Comparison of ENCODE assay signal across 27 cellular contexts in the genomic region with DNA sequence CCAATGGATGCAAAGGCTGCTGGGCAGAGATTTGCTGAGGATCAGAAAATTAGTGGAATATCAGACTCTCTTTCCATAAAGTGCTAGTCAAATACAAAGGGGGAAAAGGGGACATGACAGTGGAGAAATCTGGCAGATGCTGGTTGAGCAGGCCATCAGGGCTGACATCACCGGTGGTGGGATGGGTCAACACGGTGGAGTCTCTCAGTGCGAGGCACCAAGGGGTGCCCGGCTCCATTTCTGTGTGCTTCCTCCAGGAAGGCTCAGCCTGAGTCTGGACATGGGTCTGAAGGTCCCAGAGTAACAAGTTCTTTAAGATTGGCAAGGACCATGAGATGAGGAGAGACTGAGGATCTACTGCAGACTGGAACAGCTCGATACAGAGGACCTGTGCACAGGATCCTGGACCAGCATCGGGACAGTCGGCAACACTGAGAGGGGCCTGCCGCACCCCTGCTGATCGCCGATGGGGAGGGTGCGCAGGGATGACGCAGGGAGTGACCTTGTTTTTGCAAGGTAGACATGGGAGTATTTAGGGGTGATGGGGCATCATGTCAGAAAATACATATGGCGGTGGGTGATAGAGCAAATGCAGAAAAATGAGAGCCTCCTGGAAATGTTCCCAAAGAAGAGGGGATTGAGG.
"Had no signal": no experiment of that assay in that cellular context is flagged by ENCODE, and none has a peak within 500 bp of the region (broad histone marks: within the 10 kb centered on the region; RNA-seq: fewer than 3 reads in every experiment).

No MANE protein-coding gene starts in this region.

- H3K36me3 ChIP-seq: adrenal gland, colonic mucosa, WERI-Rb-1 had no signal

- DNase-seq: activated B cell treated with CpG ODN at 0.5 μM for 24 hours; activated CD4-positive, alpha-beta T cell treated with anti-CD3 and anti-CD28 coated beads for 48 hours; activated CD4-positive, alpha-beta T cell treated with anti-CD3 and anti-CD28 coated beads, Interleukin-2, amount 50 U/mL, for 1 hour; activated CD4-positive, alpha-beta T cell treated with anti-CD3 and anti-CD28 coated beads, Interleukin-2, amount 50 U/mL, for 48 hours; activated CD8-positive, alpha-beta memory T cell treated with anti-CD3 and anti-CD28 coated beads, Interleukin-2, amount 50 U/mL, for 48 hours; activated naive CD4-positive, alpha-beta T cell treated with anti-CD3 and anti-CD28 coated beads for 36 hours; activated naive CD8-positive, alpha-beta T cell treated with anti-CD3 and anti-CD28 coated beads for 36 hours; activated naive CD8-positive, alpha-beta T cell treated with anti-CD3 and anti-CD28 coated beads, Interleukin-2, amount 50 U/mL, for 24 hours; activated T-cell treated with anti-CD3 and anti-CD28 coated beads for 4 hours; activated T-cell treated with anti-CD3 and anti-CD28 coated beads, Interleukin-2, amount 50 U/mL, for 24 hours; activated T-cell treated with anti-CD3 and anti-CD28 coated beads, Interleukin-2, amount 50 U/mL, for 72 hours; adrenal gland; amygdala; body of pancreas; central memory CD4-positive, alpha-beta T cell; cerebellar nuclear complex; colonic mucosa; effector memory CD4-positive, alpha-beta T cell; endodermal cell; foreskin fibroblast; T-helper 1 cell; T-helper 17 cell; T1000; WERI-Rb-1 had no signal

- ATAC-seq: activated CD4-positive, CD25-positive, alpha-beta regulatory T cell treated with anti-CD3 and anti-CD28 coated beads, Interleukin-2, amount 50 U/mL, for 24 hours; activated naive CD8-positive, alpha-beta T cell treated with anti-CD3 and anti-CD28 coated beads, Interleukin-2, amount 50 U/mL, for 24 hours; activated T-cell treated with anti-CD3 and anti-CD28 coated beads, Interleukin-2, amount 50 U/mL, for 72 hours; body of pancreas; esophagus mucosa; T-helper 17 cell had no signal

- H3K4me3 ChIP-seq: adrenal gland, body of pancreas, colonic mucosa, dorsolateral prefrontal cortex had no signal

- H3K4me1 ChIP-seq: adrenal gland, body of pancreas, colonic mucosa had no signal

- H3K27ac ChIP-seq: adrenal gland, body of pancreas, colonic mucosa, dorsolateral prefrontal cortex, WERI-Rb-1 had no signal

- H3K9me3 ChIP-seq: adrenal gland, body of pancreas, colonic mucosa had no signal

- H3K27me3 ChIP-seq: adrenal gland, body of pancreas, colonic mucosa, dorsolateral prefrontal cortex had no signal
